ENCODE assay signal across 12 cellular contexts in genomic region chr18:74281639-74282358, GRCh38. TPM values are rescaled to one million over a fixed set of nuclear protein-coding genes. Genes with fewer than 3 reads are reported as not detected.
DNase-seq lines count a peak whose midpoint lies in the region; ATAC-seq and TF ChIP-seq lines count a peak whose summit lies in the region.
"Had no signal": no experiment of that assay in that cellular context is flagged by ENCODE, and none has a peak within 500 bp of the region (broad histone marks: within the 10 kb centered on the region; RNA-seq: fewer than 3 reads in every experiment).

No MANE protein-coding gene starts in this region.

- H3K36me3 ChIP-seq in breast epithelium (no peaks in the 10 kb centered on the region), tibial nerve (peaks cover 0 to 4% (median 0%) of the 10 kb centered on the region in 3 donors), uterus (no peaks in the 10 kb centered on the region)

- H3K4me3 ChIP-seq in breast epithelium (no peak overlapping the region), lower leg skin (ENCODE audit: low read depth, poor library complexity, severe bottlenecking) (no peak overlapping the region), tibial nerve (no peak overlapping the region), uterus (no peak overlapping the region)
- H3K4me3 ChIP-seq: SJSA1 had no signal

- TF ChIP-seq POLR2A in breast epithelium (IDR thresholded peaks at IDR 0.05), result no peak
- TF ChIP-seq POLR2A in lower leg skin (IDR thresholded peaks at IDR 0.05), result no peak
- no peak for TF ChIP-seq POLR2A in tibial nerve (IDR thresholded peaks at IDR 0.05)
- no peak for TF ChIP-seq POLR2A in uterus (IDR thresholded peaks at IDR 0.05)
- no peak for TF ChIP-seq POLR2A in GM18505 (IDR thresholded peaks at IDR 0.05; ENCODE audit: borderline replicate concordance, extremely low read depth, insufficient read depth, insufficient read length)

- TF ChIP-seq CTCF in breast epithelium (IDR thresholded peaks at IDR 0.05), result no peak
- TF ChIP-seq CTCF in lower leg skin (IDR thresholded peaks at IDR 0.05), result no peak
- no peak for TF ChIP-seq CTCF in tibial nerve (IDR thresholded peaks at IDR 0.05)
- TF ChIP-seq CTCF in uterus (IDR thresholded peaks at IDR 0.05), result no peak

- no peaks in the 10 kb centered on the region for H3K9me3 Mint-ChIP-seq in T-helper 2 cell treated with Interferon-gamma antibody and Interleukin-4, amounts not matched to agents 5 μg/mL and 100 μg/mL, for 36 hours

- H3K27me3 ChIP-seq in breast epithelium (no peaks in the 10 kb centered on the region), tibial nerve (no peaks in the 10 kb centered on the region), uterus (no peaks in the 10 kb centered on the region)
- H3K27me3 ChIP-seq: SJSA1 had no signal

- H3K4me1 Mint-ChIP-seq in T-helper 2 cell treated with Interferon-gamma antibody and Interleukin-4, amounts not matched to agents 5 μg/mL and 100 μg/mL, for 36 hours (ENCODE audit: low read depth), result peaks cover 12% of the 10 kb centered on the region

- no peak for DNase-seq in T-helper 2 cell treated with Interferon-gamma antibody and Interleukin-4, amounts not matched to agents 5 μg/mL and 100 μg/mL, for 36 hours (ENCODE audit: low spot score)
- DNase-seq in T-helper 2 cell, result no peak
- no peak for DNase-seq in breast epithelium (ENCODE audit: low spot score in 2 of 2)
- peak; percentile 73 to 83 for DNase-seq in lower leg skin (ENCODE audit: low spot score in 2 of 2)
- peak in 1 of 2 donors; percentile 75 for DNase-seq in tibial nerve (ENCODE audit: low spot score in 2 of 2)
- DNase-seq in uterus, result no peak
- DNase-seq: activated T-cell treated with anti-CD3 and anti-CD28 coated beads, Interleukin-2, amount 50 U/mL, for 1 hour; occipital lobe had no signal

- H3K27ac ChIP-seq in breast epithelium, result peak overlapping the region; percentile 66 to 79
- peak overlapping the region; percentile 55 to 87 (median 71) for H3K27ac ChIP-seq in tibial nerve
- peak overlapping the region in 1 of 2 donors; percentile 86 for H3K27ac ChIP-seq in uterus
- H3K27ac ChIP-seq: SJSA1 had no signal

- H3K27me3 Mint-ChIP-seq in T-helper 2 cell treated with Interferon-gamma antibody and Interleukin-4, amounts not matched to agents 5 μg/mL and 100 μg/mL, for 36 hours (ENCODE audit: low read depth), result no peaks in the 10 kb centered on the region

- H3K4me3 Mint-ChIP-seq in T-helper 2 cell treated with Interferon-gamma antibody and Interleukin-4, amounts not matched to agents 5 μg/mL and 100 μg/mL, for 36 hours, result no peak overlapping the region

- intact Hi-C loops in breast epithelium (cut with DNase I; ENCODE audit: low total_unique reads), result no loop called here
- intact Hi-C loops in lower leg skin (cut with DNase I; ENCODE audit: low total_unique reads), result no loop called here
- intact Hi-C loops in uterus (cut with DNase I; ENCODE audit: low total_unique reads), result no loop called here

- H3K4me1 ChIP-seq in breast epithelium (peaks cover 10 to 36% of the 10 kb centered on the region in 2 donors), tibial nerve (peaks cover 0 to 81% (median 41%) of the 10 kb centered on the region in 4 donors), uterus (peaks cover 11% of the 10 kb centered on the region in 2 donors)

- H3K36me3 Mint-ChIP-seq in T-helper 2 cell treated with Interferon-gamma antibody and Interleukin-4, amounts not matched to agents 5 μg/mL and 100 μg/mL, for 36 hours (ENCODE audit: low read depth), result no peaks in the 10 kb centered on the region

- H3K9me3 ChIP-seq in breast epithelium, result no peaks in the 10 kb centered on the region
- no peaks in the 10 kb centered on the region for H3K9me3 ChIP-seq in tibial nerve
- H3K9me3 ChIP-seq in uterus, result no peaks in the 10 kb centered on the region
- H3K9me3 ChIP-seq: SJSA1 had no signal

- ATAC-seq in GM18505 (IDR thresholded peaks at IDR 0.05; ENCODE audit: unreplicated experiment) (no peak), GM19463 (IDR thresholded peaks at IDR 0.05; ENCODE audit: unreplicated experiment) (no peak)

- peak in 1 of 2 donors; percentile 83 for TF ChIP-seq EP300 in tibial nerve (IDR thresholded peaks at IDR 0.05)

- WGBS in lower leg skin, 2 donors, result 62 to 66% methylated on average over 5 of the region's 5 CpGs
- WGBS in tibial nerve, 2 donors, result 47 to 61% methylated on average over 5 of the region's 5 CpGs

- H3K27ac Mint-ChIP-seq in T-helper 2 cell treated with Interferon-gamma antibody and Interleukin-4, amounts not matched to agents 5 μg/mL and 100 μg/mL, for 36 hours, result peak overlapping the region; percentile 21

RNA-seq across cellular contexts. Expression of gene CYB5A, which starts 10.0 kb away (rescaled TPM):
- total RNA-seq in breast epithelium (100 to 1,000 TPM; 185 to 646 (median 300) TPM), lower leg skin (100 to 1,000 TPM; 106 to 290 (median 173) TPM), tibial nerve (100 to 1,000 TPM; 232 to 490 (median 267) TPM), uterus (100 to 1,000 TPM in 1 of 4 donors, 10 to 100 TPM in 3; 44.6 to 204 (median 51.9) TPM)

RNA-seq across cellular contexts. Expression of gene C18orf63, which starts 33.8 kb away (rescaled TPM):
- total RNA-seq in breast epithelium (under 1 TPM in 1 of 3 donors, not detected in 2; 0.16 TPM), lower leg skin (not detected), tibial nerve (not detected), uterus (not detected)
- total RNA-seq: endothelial cell of umbilical vein, occipital lobe, SJSA1 had no signal

Comparison
In these comparisons a context has a peak if more than half of its experiments do, and no peak if none do; other contexts are left out.
1. DNase-seq: peak in lower leg skin (2 of 2); none in T-helper 2 cell treated with Interferon-gamma antibody and Interleukin-4, amounts not matched to agents 5 μg/mL and 100 μg/mL, for 36 hours (single experiment), T-helper 2 cell (0 of 5), breast epithelium (0 of 2) and uterus (0 of 2).